Comparison of ENCODE assay signal across 14 cellular contexts in the genomic region with DNA sequence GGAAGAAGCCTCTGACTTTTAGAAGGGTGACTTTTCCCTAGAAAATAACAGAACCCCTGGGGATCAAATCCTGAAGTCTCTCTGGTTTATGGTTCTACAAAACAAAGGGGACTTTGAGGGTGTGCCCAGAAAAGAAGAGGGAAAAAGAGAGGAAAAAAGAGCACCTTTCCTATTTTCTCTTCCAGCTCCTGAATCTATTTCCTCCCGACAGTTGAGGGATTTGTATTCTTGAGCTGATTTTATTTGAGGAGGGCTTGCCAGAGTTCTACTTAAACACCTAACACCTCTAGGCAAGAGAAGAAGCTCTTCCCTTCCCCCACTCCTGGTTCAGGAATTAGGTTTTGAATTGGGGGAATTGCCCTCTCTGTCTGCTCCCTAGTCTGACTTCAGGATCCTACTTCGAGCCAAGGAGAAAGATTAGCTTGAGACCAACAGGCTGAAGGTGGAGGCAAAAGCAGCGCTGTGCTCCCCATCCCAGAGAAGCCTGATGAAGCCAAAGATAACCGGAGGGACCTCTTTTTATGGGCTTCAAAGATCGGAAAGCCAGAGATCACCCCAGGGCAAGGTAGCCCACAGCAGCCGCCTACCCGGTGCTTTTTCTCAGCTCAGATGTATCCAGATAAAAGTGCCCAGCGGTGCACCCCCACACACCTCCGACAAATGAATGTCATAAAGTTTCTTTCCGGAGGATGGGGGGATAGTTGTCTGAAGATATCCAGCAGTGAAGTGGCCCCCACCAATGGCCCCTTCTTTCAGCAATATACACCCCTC. TPM values are rescaled to one million over a fixed set of nuclear protein-coding genes. Genes with fewer than 3 reads are reported as not detected.
DNase-seq lines count a peak whose midpoint lies in the region; ATAC-seq and TF ChIP-seq lines count a peak whose summit lies in the region.
"Had no signal": no experiment of that assay in that cellular context is flagged by ENCODE, and none has a peak within 500 bp of the region (broad histone marks: within the 10 kb centered on the region; RNA-seq: fewer than 3 reads in every experiment).

No MANE protein-coding gene starts in this region.

- peaks cover 78 to 90% of the 10 kb centered on the region in 2 donors for H3K27me3 ChIP-seq in duodenal mucosa (ENCODE audit: control insufficient read depth in 1 of 2, insufficient read depth in 2 of 2, low read length in 2 of 2)
- H3K27me3 ChIP-seq in muscle layer of duodenum (ENCODE audit: low read depth, low read length), result peaks cover 9% of the 10 kb centered on the region
- peaks cover 98% of the 10 kb centered on the region for H3K27me3 ChIP-seq in SK-N-SH (ENCODE audit: insufficient read depth)

- H3K27ac ChIP-seq in duodenal mucosa (ENCODE audit: low read depth, low read length) (peak overlapping the region; percentile 65), muscle layer of duodenum (ENCODE audit: low read length) (peak overlapping the region; percentile 89), SK-N-SH (ENCODE audit: low read depth in 2 of 2, low read length in 1 of 2) (no peak overlapping the region)
- H3K27ac ChIP-seq: brain microvascular endothelial cell, tibial artery had no signal

- H3K27ac Mint-ChIP-seq in type B pancreatic cell, result peak overlapping the region; percentile 97
- H3K27ac Mint-ChIP-seq: memory B cell had no signal

- H4K20me1 ChIP-seq in SK-N-SH (ENCODE audit: insufficient read depth), result no peaks in the 10 kb centered on the region

- CTCF ChIA-PET in SK-N-SH (lab: Yijun Ruan, JAX), result interaction anchor here (0.8 to 3.3 kb wide), 6 partner anchors 19 to 618 kb away, joined by 3 to 20 read pairs (median 3); a partner anchor contains a TSS

- POLR2A ChIA-PET in SK-N-SH (lab: Yijun Ruan, JAX), result no interaction called here

- 12% methylated on average over 10 of the region's 10 CpGs for WGBS in SK-N-SH (ENCODE audit: low lambda C conversion rate)

- DNase-seq in NCI-H2107 treated with DMSO at 0.1 percent for 48 hours (lab: John Stamatoyannopoulos, UW; ENCODE audit: unreplicated experiment) (peak; percentile 73), NCI-H2107 (lab: John Stamatoyannopoulos, UW) (no peak), type B pancreatic cell (ENCODE audit: extremely low spot score, unreplicated experiment) (no peak), SK-N-SH (no peak), NCI-H446 treated with DMSO at 0.1 percent for 48 hours (lab: John Stamatoyannopoulos, UW) (no peak)
- DNase-seq: activated effector memory CD4-positive, alpha-beta T cell treated with anti-CD3 and anti-CD28 coated beads, Interleukin-2, amount 50 U/mL, for 16 hours; brain microvascular endothelial cell; foreskin melanocyte; NCI-H2227 treated with DMSO at 0.1 percent for 48 hours; tibial artery had no signal

- peak overlapping the region; percentile 43 to 50 for H3K4me3 ChIP-seq in duodenal mucosa (ENCODE audit: low read depth in 1 of 2, low read length in 2 of 2)
- H3K4me3 ChIP-seq in muscle layer of duodenum (ENCODE audit: low read depth in 1 of 2, low read length in 2 of 2), result peak overlapping the region; percentile 79 to 88
- no peak overlapping the region for H3K4me3 ChIP-seq in SK-N-SH (ENCODE audit: low read depth in 2 of 2, low read length in 1 of 2)
- H3K4me3 ChIP-seq: tibial artery had no signal

- no peak overlapping the region for H3K4me2 ChIP-seq in SK-N-SH

- TF ChIP-seq CTCF in type B pancreatic cell (conservative IDR thresholded peaks at IDR 0.05) (no peak), SK-N-SH (IDR thresholded peaks at IDR 0.05) (no peak)

- no peak overlapping the region for H2AFZ ChIP-seq in SK-N-SH (ENCODE audit: low read depth)

- no peak for TF ChIP-seq EP300 in SK-N-SH (IDR thresholded peaks at IDR 0.05; ENCODE audit: borderline replicate concordance in 1 of 2, low read depth in 1 of 2, low read length in 1 of 2)

- no peak for TF ChIP-seq RAD21 in SK-N-SH (IDR thresholded peaks at IDR 0.05; ENCODE audit: low read length)

- H3F3A ChIP-seq in SK-N-SH (replicated peaks; ENCODE audit: insufficient read depth), result peaks cover 2% of the 10 kb centered on the region

- no peaks in the 10 kb centered on the region for H3K9me3 Mint-ChIP-seq in type B pancreatic cell
- H3K9me3 Mint-ChIP-seq: memory B cell had no signal

- H3K9me3 ChIP-seq in duodenal mucosa (ENCODE audit: control insufficient read depth in 1 of 2, low read length in 2 of 2), result no peaks in the 10 kb centered on the region
- H3K9me3 ChIP-seq in muscle layer of duodenum (ENCODE audit: control insufficient read depth in 1 of 2, low read length in 2 of 2), result no peaks in the 10 kb centered on the region
- no peaks in the 10 kb centered on the region for H3K9me3 ChIP-seq in SK-N-SH
- H3K9me3 ChIP-seq: tibial artery had no signal

- H3K27me3 Mint-ChIP-seq in type B pancreatic cell, result peaks cover 97% of the 10 kb centered on the region

- H3K4me3 Mint-ChIP-seq in type B pancreatic cell, result peak overlapping the region; percentile 91
- H3K4me3 Mint-ChIP-seq: memory B cell had no signal

- H3K36me3 Mint-ChIP-seq in type B pancreatic cell, result peaks cover 44% of the 10 kb centered on the region
- H3K36me3 Mint-ChIP-seq: memory B cell had no signal

- H3K9me2 ChIP-seq in SK-N-SH, result no peaks in the 10 kb centered on the region

- H3K36me3 ChIP-seq in duodenal mucosa (ENCODE audit: control insufficient read depth in 1 of 2, insufficient read depth in 2 of 2, low read length in 2 of 2) (no peaks in the 10 kb centered on the region), muscle layer of duodenum (ENCODE audit: control insufficient read depth in 1 of 2, insufficient read depth in 2 of 2, low read length in 2 of 2) (no peaks in the 10 kb centered on the region), SK-N-SH (replicated peaks in 1 of 2; ENCODE audit: control insufficient read depth in 1 of 2, insufficient read depth in 2 of 2, low read length in 1 of 2) (no peaks in the 10 kb centered on the region)
- H3K36me3 ChIP-seq: brain microvascular endothelial cell, tibial artery had no signal

- H3K4me1 Mint-ChIP-seq in type B pancreatic cell (ENCODE audit: unreplicated experiment), result peaks cover 49% of the 10 kb centered on the region

- H3K79me2 ChIP-seq in SK-N-SH (ENCODE audit: insufficient read depth), result no peaks in the 10 kb centered on the region

- peaks cover 6 to 8% of the 10 kb centered on the region in 2 donors for H3K4me1 ChIP-seq in duodenal mucosa (ENCODE audit: control insufficient read depth in 1 of 2, insufficient read depth in 2 of 2, low read length in 2 of 2)
- H3K4me1 ChIP-seq in muscle layer of duodenum (ENCODE audit: control insufficient read depth in 1 of 2, insufficient read depth in 2 of 2, low read length in 2 of 2), result peaks cover 7 to 23% of the 10 kb centered on the region in 2 donors
- peaks cover 2 to 7% of the 10 kb centered on the region in 2 experiments; a peak in 1 of 4 replicates for H3K4me1 ChIP-seq in SK-N-SH (ENCODE audit: control insufficient read depth in 1 of 2, insufficient read depth in 2 of 2, low read depth in 1 of 2, low read length in 1 of 2)

- ATAC-seq in GM21528 (IDR thresholded peaks at IDR 0.05; ENCODE audit: low FRiP score, unreplicated experiment), result no peak

- peak overlapping the region; percentile 32 to 39 for H3K9ac ChIP-seq in duodenal mucosa (ENCODE audit: low read depth in 1 of 2, low read length in 2 of 2)
- H3K9ac ChIP-seq in SK-N-SH, result no peak overlapping the region

TF ChIP-seq in SK-N-SH, 30 proteins besides CTCF, POLR2A, EP300 and RAD21 (continues in another document):
- TF ChIP-seq FOXJ3 (CRISPR knock-in tag; IDR thresholded peaks at IDR 0.05) (no peak), MEF2A (IDR thresholded peaks at IDR 0.05; ENCODE audit: borderline replicate concordance, low read depth) (no peak)
- TF ChIP-seq, protein P1, sequence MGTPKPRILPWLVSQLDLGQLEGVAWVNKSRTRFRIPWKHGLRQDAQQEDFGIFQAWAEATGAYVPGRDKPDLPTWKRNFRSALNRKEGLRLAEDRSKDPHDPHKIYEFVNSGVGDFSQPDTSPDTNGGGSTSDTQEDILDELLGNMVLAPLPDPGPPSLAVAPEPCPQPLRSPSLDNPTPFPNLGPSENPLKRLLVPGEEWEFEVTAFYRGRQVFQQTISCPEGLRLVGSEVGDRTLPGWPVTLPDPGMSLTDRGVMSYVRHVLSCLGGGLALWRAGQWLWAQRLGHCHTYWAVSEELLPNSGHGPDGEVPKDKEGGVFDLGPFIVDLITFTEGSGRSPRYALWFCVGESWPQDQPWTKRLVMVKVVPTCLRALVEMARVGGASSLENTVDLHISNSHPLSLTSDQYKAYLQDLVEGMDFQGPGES (IDR thresholded peaks at IDR 0.05; ENCODE audit: low read depth, low read length), result no peak
- TF ChIP-seq, protein P2, sequence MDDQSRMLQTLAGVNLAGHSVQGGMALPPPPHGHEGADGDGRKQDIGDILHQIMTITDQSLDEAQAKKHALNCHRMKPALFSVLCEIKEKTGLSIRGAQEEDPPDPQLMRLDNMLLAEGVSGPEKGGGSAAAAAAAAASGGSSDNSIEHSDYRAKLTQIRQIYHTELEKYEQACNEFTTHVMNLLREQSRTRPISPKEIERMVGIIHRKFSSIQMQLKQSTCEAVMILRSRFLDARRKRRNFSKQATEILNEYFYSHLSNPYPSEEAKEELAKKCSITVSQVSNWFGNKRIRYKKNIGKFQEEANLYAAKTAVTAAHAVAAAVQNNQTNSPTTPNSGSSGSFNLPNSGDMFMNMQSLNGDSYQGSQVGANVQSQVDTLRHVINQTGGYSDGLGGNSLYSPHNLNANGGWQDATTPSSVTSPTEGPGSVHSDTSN (IDR thresholded peaks at IDR 0.05), result no peak

RNA-seq across cellular contexts. Expression of a gene that starts 0.8 kb away (rescaled TPM):
- total RNA-seq in type B pancreatic cell (ENCODE audit: low replicate concordance), result 46.9 and 93.7 TPM in 2 replicates
- 0.10 and 0.46 TPM in 2 replicates for polyA plus RNA-seq in SK-N-SH (2012; rRNA removed)
- 0.16 and 0.17 TPM in 2 replicates for polyA plus RNA-seq in SK-N-SH (2012; cell fraction: cytosol; rRNA removed)
- 0.64 and 1.1 TPM in 2 replicates for polyA plus RNA-seq in SK-N-SH (2012; cell fraction: nucleus; rRNA removed)

RNA-seq across cellular contexts. Expression of a gene that starts 4.3 kb away (rescaled TPM):
- 10.1 and 20.8 TPM in 2 replicates for total RNA-seq in type B pancreatic cell (ENCODE audit: low replicate concordance)
- not detected in 2 replicates for polyA plus RNA-seq in SK-N-SH (2012; rRNA removed)
- 0.01 TPM in 1 of 2 replicates, not detected in the other for polyA plus RNA-seq in SK-N-SH (2012; cell fraction: cytosol; rRNA removed)
- polyA plus RNA-seq in SK-N-SH (2012; cell fraction: nucleus; rRNA removed), result not detected in 2 replicates

RNA-seq across cellular contexts. Expression of a gene that starts 11.1 kb away (rescaled TPM):
- total RNA-seq in type B pancreatic cell (ENCODE audit: low replicate concordance), result 14.8 and 27.0 TPM in 2 replicates
- 0.03 TPM in 2 replicates for polyA plus RNA-seq in SK-N-SH (2012; rRNA removed)
- 0.03 TPM in 2 replicates for polyA plus RNA-seq in SK-N-SH (2012; cell fraction: cytosol; rRNA removed)
- polyA plus RNA-seq in SK-N-SH (2012; cell fraction: nucleus; rRNA removed), result 0.04 and 0.05 TPM in 2 replicates

RNA-seq across cellular contexts. Expression of a gene that starts 15.5 kb away (rescaled TPM):
- 17.6 and 20.3 TPM in 2 replicates for total RNA-seq in type B pancreatic cell (ENCODE audit: low replicate concordance)
- not detected in 2 replicates for polyA plus RNA-seq in SK-N-SH (2012; rRNA removed)
- polyA plus RNA-seq in SK-N-SH (2012; cell fraction: cytosol; rRNA removed), result not detected in 2 replicates
- polyA plus RNA-seq in SK-N-SH (2012; cell fraction: nucleus; rRNA removed), result not detected in 2 replicates

RNA-seq across cellular contexts. Expression of a gene that starts 21.6 kb away (rescaled TPM):
- total RNA-seq in type B pancreatic cell (ENCODE audit: low replicate concordance), result 9.8 and 11.7 TPM in 2 replicates
- polyA plus RNA-seq in SK-N-SH (2012; rRNA removed), result not detected in 2 replicates
- polyA plus RNA-seq in SK-N-SH (2012; cell fraction: cytosol; rRNA removed), result not detected in 2 replicates
- polyA plus RNA-seq in SK-N-SH (2012; cell fraction: nucleus; rRNA removed), result not detected in 2 replicates

Comparison
In these comparisons a context has a peak if more than half of its experiments do, and no peak if none do; other contexts are left out.
1. H3K27ac ChIP-seq: peak in duodenal mucosa (single experiment) and muscle layer of duodenum (single experiment); none in SK-N-SH (0 of 2).
2. H3K4me3 ChIP-seq: peak in duodenal mucosa (2 of 2) and muscle layer of duodenum (2 of 2); none in SK-N-SH (0 of 2).